ENCODE assay signal across 31 cellular contexts in the genomic region with DNA sequence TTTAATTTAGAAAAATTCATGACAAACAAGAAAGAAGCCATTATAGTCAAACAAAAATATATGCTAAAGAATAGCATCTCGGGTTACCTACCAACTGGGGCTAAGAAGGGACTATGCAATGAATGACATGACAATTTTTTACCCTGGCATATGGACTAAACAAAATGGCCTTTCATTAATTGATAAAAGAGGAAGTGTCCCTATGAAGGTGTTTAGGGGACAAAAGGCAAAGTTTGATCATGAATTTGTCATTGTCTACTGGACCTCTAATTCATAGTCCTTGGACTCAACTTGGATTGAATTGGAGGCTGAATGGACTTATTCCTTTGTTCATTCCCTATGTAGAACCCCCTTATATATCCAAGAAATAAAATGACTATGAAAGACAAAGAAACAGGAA. TPM values are rescaled to one million over a fixed set of nuclear protein-coding genes. Genes with fewer than 3 reads are reported as not detected.
"Had no signal": no experiment of that assay in that cellular context is flagged by ENCODE, and none has a peak within 500 bp of the region (broad histone marks: within the 10 kb centered on the region; RNA-seq: fewer than 3 reads in every experiment).

No MANE protein-coding gene starts in this region.

- H3K36me3 ChIP-seq: breast epithelium had no signal

- H3K27ac ChIP-seq: ascending aorta, breast epithelium, cardiac muscle cell, colonic mucosa, epithelial cell of prostate, esophagus squamous epithelium, gastroesophageal sphincter, heart right ventricle, WERI-Rb-1 had no signal

- H3K27me3 ChIP-seq: ascending aorta, breast epithelium, cardiac muscle cell, colonic mucosa, esophagus squamous epithelium, gastroesophageal sphincter, heart right ventricle had no signal

- ATAC-seq: activated CD4-positive, CD25-positive, alpha-beta regulatory T cell treated with anti-CD3 and anti-CD28 coated beads, Interleukin-2, amount 50 U/mL, for 24 hours; activated CD8-positive, alpha-beta T cell treated with anti-CD3 and anti-CD28 coated beads for 36 hours; activated naive CD4-positive, alpha-beta T cell treated with anti-CD3 and anti-CD28 coated beads, Interleukin-2, amount 50 U/mL, for 72 hours; activated T-cell treated with anti-CD3 and anti-CD28 coated beads, Interleukin-2, amount 50 U/mL, for 4 hours; activated T-helper 17 cell treated with anti-CD3 and anti-CD28 coated beads, Interleukin-2, amount 50 U/mL, for 72 hours; gastroesophageal sphincter; heart right ventricle; T-helper 17 cell had no signal

- FAIRE-seq: endometrium, endothelial cell of umbilical vein had no signal

- H3K4me3 ChIP-seq: ascending aorta, breast epithelium, cardiac muscle cell, colonic mucosa, esophagus squamous epithelium, gastroesophageal sphincter, heart right ventricle had no signal

- H3K4me1 ChIP-seq: ascending aorta, breast epithelium, colonic mucosa, esophagus squamous epithelium, gastroesophageal sphincter, heart right ventricle had no signal

- DNase-seq: activated B cell treated with CpG ODN at 0.5 μM for 24 hours; activated CD4-positive, alpha-beta T cell treated with anti-CD3 and anti-CD28 coated beads for 48 hours; activated CD4-positive, alpha-beta T cell treated with anti-CD3 and anti-CD28 coated beads, Interleukin-2, amount 50 U/mL, for 1 hour; activated CD4-positive, alpha-beta T cell treated with anti-CD3 and anti-CD28 coated beads, Interleukin-2, amount 50 U/mL, for 48 hours; activated CD8-positive, alpha-beta memory T cell treated with anti-CD3 and anti-CD28 coated beads for 24 hours; activated CD8-positive, alpha-beta T cell treated with anti-CD3 and anti-CD28 coated beads for 36 hours; activated effector memory CD4-positive, alpha-beta T cell treated with Interleukin-2 at 50 U/mL for 16 hours; activated gamma-delta T cell treated with Interleukin-2 at 50 U/mL for 16 hours; activated naive CD4-positive, alpha-beta T cell treated with Interleukin-2 at 50 U/mL for 16 hours; activated naive CD8-positive, alpha-beta T cell treated with anti-CD3 and anti-CD28 coated beads, Interleukin-2, amount 10 ng/mL, durations not matched to agents 7 days and 5 days; activated T-cell treated with anti-CD3 and anti-CD28 coated beads, Interleukin-2, amount 50 U/mL, for 4 hours; central memory CD4-positive, alpha-beta T cell; cerebellar nuclear complex; colonic mucosa; effector CD8-positive, alpha-beta T cell; esophagus squamous epithelium; foreskin melanocyte; heart right ventricle; T-helper 17 cell; T1000; WERI-Rb-1 had no signal

- H3K9me3 ChIP-seq: ascending aorta, breast epithelium, colonic mucosa, esophagus squamous epithelium, gastroesophageal sphincter, heart right ventricle had no signal

RNA-seq across cellular contexts. Expression of a gene that starts 12.8 kb away (rescaled TPM):
- total RNA-seq: ascending aorta had no signal
